ENCODE assay signal across 9 cellular contexts in genomic region chr3:196666001-196666867, GRCh38. TPM values are rescaled to one million over a fixed set of nuclear protein-coding genes. Genes with fewer than 3 reads are reported as not detected.
DNase-seq lines count a peak whose midpoint lies in the region; ATAC-seq, FAIRE-seq and TF ChIP-seq lines count a peak whose summit lies in the region.
"Had no signal": no experiment of that assay in that cellular context is flagged by ENCODE, and none has a peak within 500 bp of the region (broad histone marks: within the 10 kb centered on the region; RNA-seq: fewer than 3 reads in every experiment).

No MANE protein-coding gene starts in this region.

- H3K27me3 Mint-ChIP-seq in activated CD8-positive, alpha-beta memory T cell treated with anti-CD3 and anti-CD28 coated beads, Interleukin-2, amount 10 ng/mL, durations not matched to agents 7 days and 5 days: peaks cover 2% of the 10 kb centered on the region

- no peak for ATAC-seq in HG03354 (IDR thresholded peaks at IDR 0.05; ENCODE audit: poor library complexity, severe bottlenecking, unreplicated experiment)
- ATAC-seq in HG02973 (IDR thresholded peaks at IDR 0.05; ENCODE audit: unreplicated experiment): no peak
- no peak for ATAC-seq in activated CD8-positive, alpha-beta memory T cell treated with anti-CD3 and anti-CD28 coated beads, Interleukin-2, amount 10 ng/mL, durations not matched to agents 7 days and 5 days

- no peaks in the 10 kb centered on the region for H3K9me3 Mint-ChIP-seq in activated CD8-positive, alpha-beta memory T cell treated with anti-CD3 and anti-CD28 coated beads, Interleukin-2, amount 10 ng/mL, durations not matched to agents 7 days and 5 days (ENCODE audit: low read depth)

- H3K4me3 Mint-ChIP-seq in activated CD8-positive, alpha-beta memory T cell treated with anti-CD3 and anti-CD28 coated beads, Interleukin-2, amount 10 ng/mL, durations not matched to agents 7 days and 5 days: no peak overlapping the region

- H3K36me3 Mint-ChIP-seq in activated CD8-positive, alpha-beta memory T cell treated with anti-CD3 and anti-CD28 coated beads, Interleukin-2, amount 10 ng/mL, durations not matched to agents 7 days and 5 days: peaks cover 8% of the 10 kb centered on the region

- DNase-seq in D721Med (ENCODE audit: insufficient read length, low spot score) (peak; percentile 69), NCI-H128 (lab: John Stamatoyannopoulos, UW; ENCODE audit: unreplicated experiment) (peak; percentile 8), SW480 (ENCODE audit: low spot score) (peak; percentile 96), iris pigment epithelial cell (ENCODE audit: low read depth) (peak; percentile 50), NCI-H1048 (lab: John Stamatoyannopoulos, UW) (no peak)
- no peak for DNase-seq in activated CD8-positive, alpha-beta memory T cell treated with anti-CD3 and anti-CD28 coated beads, Interleukin-2, amount 10 ng/mL, durations not matched to agents 7 days and 5 days

- CTCF ChIA-PET in activated CD8-positive, alpha-beta memory T cell treated with anti-CD3 and anti-CD28 coated beads, Interleukin-2, amount 10 ng/mL, durations not matched to agents 7 days and 5 days (lab: Charles Lee): no interaction called here

- H3K27ac Mint-ChIP-seq in activated CD8-positive, alpha-beta memory T cell treated with anti-CD3 and anti-CD28 coated beads, Interleukin-2, amount 10 ng/mL, durations not matched to agents 7 days and 5 days: no peak overlapping the region

- TF ChIP-seq CTCF in D721Med (IDR thresholded peaks at IDR 0.05; ENCODE audit: insufficient read depth, missing control alignments): no peak

- peaks cover 3% of the 10 kb centered on the region for H3K4me1 Mint-ChIP-seq in activated CD8-positive, alpha-beta memory T cell treated with anti-CD3 and anti-CD28 coated beads, Interleukin-2, amount 10 ng/mL, durations not matched to agents 7 days and 5 days

- peak; percentile 91 for FAIRE-seq in D721Med (lab: Jason Lieb, UNC)
- FAIRE-seq: colon had no signal

RNA-seq across cellular contexts. Expression of gene NRROS, which starts 26.7 kb away (rescaled TPM):
- total RNA-seq in activated CD8-positive, alpha-beta memory T cell treated with anti-CD3 and anti-CD28 coated beads, Interleukin-2, amount 10 ng/mL, durations not matched to agents 7 days and 5 days: 10 to 100 TPM; 37.5 to 47.8 TPM

RNA-seq across cellular contexts. Expression of gene CEP19, which starts 45.8 kb away (rescaled TPM):
- total RNA-seq in activated CD8-positive, alpha-beta memory T cell treated with anti-CD3 and anti-CD28 coated beads, Interleukin-2, amount 10 ng/mL, durations not matched to agents 7 days and 5 days: 1 to 10 TPM; 4.1 to 5.4 TPM

RNA-seq across cellular contexts. Expression of gene PIGX, which starts 45.9 kb away (rescaled TPM):
- 10 to 100 TPM; 40.5 to 56.9 TPM for total RNA-seq in activated CD8-positive, alpha-beta memory T cell treated with anti-CD3 and anti-CD28 coated beads, Interleukin-2, amount 10 ng/mL, durations not matched to agents 7 days and 5 days

Comparison
In these comparisons a context has a peak if more than half of its experiments do, and no peak if none do; other contexts are left out.
1. DNase-seq: peak in D721Med (single experiment), NCI-H128 (single experiment), SW480 (single experiment) and iris pigment epithelial cell (single experiment); none in NCI-H1048 (single experiment) and activated CD8-positive, alpha-beta memory T cell treated with anti-CD3 and anti-CD28 coated beads, Interleukin-2, amount 10 ng/mL, durations not matched to agents 7 days and 5 days (single experiment).